In genomic region chr11:74948546-74948897, GRCh38 we compare ENCODE assay signal across 8 cellular contexts. TPM values are rescaled to one million over a fixed set of nuclear protein-coding genes. Genes with fewer than 3 reads are reported as not detected.
A peak's percentile ranks its signal among the peaks of the same experiment; 100 is the strongest.
DNase-seq lines count a peak whose midpoint lies in the region; ATAC-seq and TF ChIP-seq lines count a peak whose summit lies in the region.

No MANE protein-coding gene starts in this region.

- no peaks in the 10 kb centered on the region for H3K4me1 ChIP-seq in colonic mucosa
- H3K4me1 ChIP-seq in mononuclear cell (ENCODE audit: insufficient read depth, low read length) = peaks cover 42% of the 10 kb centered on the region

- intact Hi-C loops in colonic mucosa (cut with DNase I) = no loop called here

- peak overlapping the region; percentile 54 for H3K27ac ChIP-seq in colonic mucosa

- TF ChIP-seq CTCF in colonic mucosa (IDR thresholded peaks at IDR 0.05) (no peak), omental fat pad (IDR thresholded peaks at IDR 0.05) (no peak)

- no peaks in the 10 kb centered on the region for H3K36me3 ChIP-seq in colonic mucosa

- H3K27me3 ChIP-seq in colonic mucosa = no peaks in the 10 kb centered on the region
- no peaks in the 10 kb centered on the region for H3K27me3 ChIP-seq in mononuclear cell (ENCODE audit: insufficient read depth, low read length)

- H3K4me3 ChIP-seq in colonic mucosa (peak overlapping the region; percentile 61), mononuclear cell (ENCODE audit: low read length) (peak overlapping the region; percentile 78)

- ATAC-seq in GM21723 (IDR thresholded peaks at IDR 0.05; ENCODE audit: unreplicated experiment) (peak; percentile 21), omental fat pad (ENCODE audit: low FRiP score) (no peak)

- H3K9ac ChIP-seq in colonic mucosa (ENCODE audit: low read depth in 2 of 2, low read length in 2 of 2) = peak overlapping the region; percentile 96 to 98

- H3K9me3 ChIP-seq in colonic mucosa (no peaks in the 10 kb centered on the region), mononuclear cell (ENCODE audit: low read depth, low read length) (no peaks in the 10 kb centered on the region)

- DNase-seq in EL (peak; percentile 40), NCI-H1092 treated with DMSO at 0.1 percent for 48 hours (lab: John Stamatoyannopoulos, UW) (peak; percentile 52), colonic mucosa (no peak), omental fat pad (ENCODE audit: low spot score) (no peak), NCI-H524 treated with DMSO at 0.1 percent for 48 hours (lab: John Stamatoyannopoulos, UW) (no peak), ecto neural progenitor cell (ENCODE audit: low spot score) (no peak)

RNA-seq across cellular contexts. Expression of gene XRRA1, which starts 0.4 kb away (rescaled TPM):
- total RNA-seq in colonic mucosa (1 to 10 TPM; 5.1 to 6.6 TPM), mononuclear cell (6.4 TPM), omental fat pad (10 to 100 TPM in 3 of 4 donors, 1 to 10 TPM in 1; 7.4 to 18.6 (median 14.5) TPM)

RNA-seq across cellular contexts. Expression of gene SPCS2, which starts 0.5 kb away (rescaled TPM):
- total RNA-seq in colonic mucosa = 100 to 1,000 TPM; 147 to 180 TPM
- total RNA-seq in mononuclear cell = 33.9 TPM
- 100 to 1,000 TPM in 1 of 4 donors, 10 to 100 TPM in 3; 33.3 to 104 (median 47.0) TPM for total RNA-seq in omental fat pad

RNA-seq across cellular contexts. Expression of gene NEU3, which starts 40.2 kb away (rescaled TPM):
- total RNA-seq in colonic mucosa = 1 to 10 TPM; 3.3 to 8.1 TPM
- 9.0 TPM for total RNA-seq in mononuclear cell
- 1 to 10 TPM; 4.6 to 9.6 (median 6.2) TPM for total RNA-seq in omental fat pad

Comparison
In these comparisons a context has a peak if more than half of its experiments do, and no peak if none do; other contexts are left out.
1. DNase-seq: peak in EL (single experiment) and NCI-H1092 treated with DMSO at 0.1 percent for 48 hours (single experiment); none in colonic mucosa (single experiment), omental fat pad (single experiment), NCI-H524 treated with DMSO at 0.1 percent for 48 hours (single experiment) and ecto neural progenitor cell (single experiment).